ENCODE assay signal across 1 cellular context in the genomic region with DNA sequence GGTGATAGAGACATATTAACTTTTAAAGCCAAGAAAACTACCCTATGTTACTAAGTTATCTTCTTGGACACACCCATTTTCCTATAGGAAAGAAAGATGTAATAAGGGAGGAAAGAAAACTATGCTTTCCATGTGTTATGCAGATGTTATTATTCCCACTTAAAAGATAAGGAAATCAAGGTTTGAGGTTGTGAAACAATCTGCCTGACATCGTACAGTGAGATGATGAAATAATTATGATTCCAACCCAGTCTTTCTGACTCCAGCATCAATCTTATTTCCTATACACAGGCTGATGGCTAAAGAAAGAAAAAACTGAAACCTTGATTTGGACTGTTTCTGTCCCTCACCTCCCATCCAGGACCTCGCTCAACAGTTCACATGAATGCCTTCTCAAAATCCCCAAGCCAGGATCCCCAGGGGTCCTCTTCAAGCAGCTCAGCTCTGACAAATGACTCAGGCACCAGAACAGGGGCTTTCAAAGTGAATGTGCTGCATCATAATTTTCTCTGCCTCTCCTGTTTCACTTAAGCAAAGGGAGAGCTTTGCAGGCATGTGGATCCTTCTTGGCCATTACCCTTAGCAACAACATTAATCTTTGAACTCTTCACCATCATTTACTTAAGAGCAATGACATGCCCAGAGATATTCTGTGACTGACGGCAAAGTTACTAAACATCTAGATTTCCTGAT.
A peak's percentile ranks its signal among the peaks of the same experiment; 100 is the strongest.
TF ChIP-seq lines count a peak whose summit lies in the region.

No MANE protein-coding gene starts in this region.

TF ChIP-seq in K562, 482 proteins besides CTCF, POLR2A, EP300 and RAD21:
- TF ChIP-seq, protein P1, sequence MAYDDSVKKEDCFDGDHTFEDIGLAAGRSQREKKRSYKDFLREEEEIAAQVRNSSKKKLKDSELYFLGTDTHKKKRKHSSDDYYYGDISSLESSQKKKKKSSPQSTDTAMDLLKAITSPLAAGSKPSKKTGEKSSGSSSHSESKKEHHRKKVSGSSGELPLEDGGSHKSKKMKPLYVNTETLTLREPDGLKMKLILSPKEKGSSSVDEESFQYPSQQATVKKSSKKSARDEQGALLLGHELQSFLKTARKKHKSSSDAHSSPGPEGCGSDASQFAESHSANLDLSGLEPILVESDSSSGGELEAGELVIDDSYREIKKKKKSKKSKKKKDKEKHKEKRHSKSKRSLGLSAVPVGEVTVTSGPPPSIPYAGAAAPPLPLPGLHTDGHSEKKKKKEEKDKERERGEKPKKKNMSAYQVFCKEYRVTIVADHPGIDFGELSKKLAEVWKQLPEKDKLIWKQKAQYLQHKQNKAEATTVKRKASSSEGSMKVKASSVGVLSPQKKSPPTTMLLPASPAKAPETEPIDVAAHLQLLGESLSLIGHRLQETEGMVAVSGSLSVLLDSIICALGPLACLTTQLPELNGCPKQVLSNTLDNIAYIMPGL (CRISPR knock-in tag; IDR thresholded peaks at IDR 0.05), result no peak
- TF ChIP-seq CEBPG (CRISPR knock-in tag; IDR thresholded peaks at IDR 0.05) (no peak), CEBPG (tag; conservative IDR thresholded peaks at IDR 0.05 in 1 of 2, IDR thresholded peaks at IDR 0.05 in 1 of 2) (peak; percentile 33 to 70; a peak in 3 of 4 replicates), BRF1 (IDR thresholded peaks at IDR 0.05; ENCODE audit: borderline replicate concordance, extremely low read depth, insufficient read length) (no peak), CEBPB (tag; IDR thresholded peaks at IDR 0.05) (peak; percentile 66)
- TF ChIP-seq, protein P2, sequence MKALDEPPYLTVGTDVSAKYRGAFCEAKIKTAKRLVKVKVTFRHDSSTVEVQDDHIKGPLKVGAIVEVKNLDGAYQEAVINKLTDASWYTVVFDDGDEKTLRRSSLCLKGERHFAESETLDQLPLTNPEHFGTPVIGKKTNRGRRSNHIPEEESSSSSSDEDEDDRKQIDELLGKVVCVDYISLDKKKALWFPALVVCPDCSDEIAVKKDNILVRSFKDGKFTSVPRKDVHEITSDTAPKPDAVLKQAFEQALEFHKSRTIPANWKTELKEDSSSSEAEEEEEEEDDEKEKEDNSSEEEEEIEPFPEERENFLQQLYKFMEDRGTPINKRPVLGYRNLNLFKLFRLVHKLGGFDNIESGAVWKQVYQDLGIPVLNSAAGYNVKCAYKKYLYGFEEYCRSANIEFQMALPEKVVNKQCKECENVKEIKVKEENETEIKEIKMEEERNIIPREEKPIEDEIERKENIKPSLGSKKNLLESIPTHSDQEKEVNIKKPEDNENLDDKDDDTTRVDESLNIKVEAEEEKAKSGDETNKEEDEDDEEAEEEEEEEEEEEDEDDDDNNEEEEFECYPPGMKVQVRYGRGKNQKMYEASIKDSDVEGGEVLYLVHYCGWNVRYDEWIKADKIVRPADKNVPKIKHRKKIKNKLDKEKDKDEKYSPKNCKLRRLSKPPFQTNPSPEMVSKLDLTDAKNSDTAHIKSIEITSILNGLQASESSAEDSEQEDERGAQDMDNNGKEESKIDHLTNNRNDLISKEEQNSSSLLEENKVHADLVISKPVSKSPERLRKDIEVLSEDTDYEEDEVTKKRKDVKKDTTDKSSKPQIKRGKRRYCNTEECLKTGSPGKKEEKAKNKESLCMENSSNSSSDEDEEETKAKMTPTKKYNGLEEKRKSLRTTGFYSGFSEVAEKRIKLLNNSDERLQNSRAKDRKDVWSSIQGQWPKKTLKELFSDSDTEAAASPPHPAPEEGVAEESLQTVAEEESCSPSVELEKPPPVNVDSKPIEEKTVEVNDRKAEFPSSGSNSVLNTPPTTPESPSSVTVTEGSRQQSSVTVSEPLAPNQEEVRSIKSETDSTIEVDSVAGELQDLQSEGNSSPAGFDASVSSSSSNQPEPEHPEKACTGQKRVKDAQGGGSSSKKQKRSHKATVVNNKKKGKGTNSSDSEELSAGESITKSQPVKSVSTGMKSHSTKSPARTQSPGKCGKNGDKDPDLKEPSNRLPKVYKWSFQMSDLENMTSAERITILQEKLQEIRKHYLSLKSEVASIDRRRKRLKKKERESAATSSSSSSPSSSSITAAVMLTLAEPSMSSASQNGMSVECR (CRISPR knock-in tag; IDR thresholded peaks at IDR 0.05), result no peak
- TF ChIP-seq, protein P3, sequence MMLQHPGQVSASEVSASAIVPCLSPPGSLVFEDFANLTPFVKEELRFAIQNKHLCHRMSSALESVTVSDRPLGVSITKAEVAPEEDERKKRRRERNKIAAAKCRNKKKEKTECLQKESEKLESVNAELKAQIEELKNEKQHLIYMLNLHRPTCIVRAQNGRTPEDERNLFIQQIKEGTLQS (IDR thresholded peaks at IDR 0.05), result peak; percentile 41
- TF ChIP-seq, protein P3 (CRISPR knock-in tag; conservative IDR thresholded peaks at IDR 0.05), result no peak
